In the genomic region with DNA sequence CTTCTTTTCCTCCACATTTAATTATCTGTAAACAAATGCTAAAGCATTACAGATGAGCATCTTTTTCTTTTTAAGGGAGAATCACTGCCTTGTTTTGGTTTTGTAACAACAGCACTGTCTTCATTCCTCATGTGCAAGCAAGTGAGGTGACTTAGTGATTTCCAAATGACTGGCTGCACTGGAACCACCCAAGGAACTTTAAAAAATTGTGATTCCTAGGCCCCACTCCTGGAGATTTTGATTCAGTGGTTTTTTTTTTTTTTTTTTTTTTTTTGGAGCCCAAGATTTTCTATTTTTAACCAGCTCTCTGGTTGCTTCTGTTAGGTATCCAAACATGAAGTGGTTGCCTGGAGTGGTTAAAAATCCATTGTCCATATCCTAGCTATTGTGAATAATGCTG, we compare ENCODE assay signal across 33 cellular contexts.
"Had no signal": no experiment of that assay in that cellular context is flagged by ENCODE, and none has a peak within 500 bp of the region (broad histone marks: within the 10 kb centered on the region; RNA-seq: fewer than 3 reads in every experiment).

No MANE protein-coding gene starts in this region.

- H3K27ac ChIP-seq: brain microvascular endothelial cell, esophagus squamous epithelium, heart right ventricle, WERI-Rb-1 had no signal

- DNase-seq: activated B cell treated with CpG ODN at 0.5 μM for 24 hours; activated CD4-positive, alpha-beta T cell treated with anti-CD3 and anti-CD28 coated beads for 48 hours; activated CD4-positive, alpha-beta T cell treated with anti-CD3 and anti-CD28 coated beads, Interleukin-2, amount 50 U/mL, for 1 hour; activated CD4-positive, alpha-beta T cell treated with anti-CD3 and anti-CD28 coated beads, Interleukin-2, amount 50 U/mL, for 48 hours; activated CD8-positive, alpha-beta memory T cell treated with anti-CD3 and anti-CD28 coated beads for 24 hours; activated CD8-positive, alpha-beta T cell treated with anti-CD3 and anti-CD28 coated beads for 36 hours; activated effector memory CD4-positive, alpha-beta T cell treated with Interleukin-2 at 50 U/mL for 16 hours; activated gamma-delta T cell treated with Interleukin-2 at 50 U/mL for 16 hours; activated naive CD4-positive, alpha-beta T cell treated with anti-CD3 and anti-CD28 coated beads, Interleukin-2, amount 50 U/mL, for 16 hours; activated naive CD4-positive, alpha-beta T cell treated with Interleukin-2 at 50 U/mL for 16 hours; activated T-cell treated with anti-CD3 and anti-CD28 coated beads, Interleukin-2, amount 50 U/mL, for 4 hours; amniotic stem cell; anterior cingulate cortex; brain microvascular endothelial cell; caudate nucleus; cortex of kidney; dermis blood vessel endothelial cell; effector CD4-positive, alpha-beta T cell; effector memory CD8-positive, alpha-beta T cell; esophagus squamous epithelium; foreskin fibroblast; glutamatergic neuron; heart right ventricle; T-helper 1 cell; T-helper 17 cell; T1000; WERI-Rb-1 had no signal

- H3K9me3 ChIP-seq: esophagus squamous epithelium, heart right ventricle had no signal

- H3K36me3 ChIP-seq: brain microvascular endothelial cell, esophagus squamous epithelium, heart right ventricle, WERI-Rb-1 had no signal

- H3K4me3 ChIP-seq: esophagus squamous epithelium, heart right ventricle had no signal

- FAIRE-seq: astrocyte, bronchial epithelial cell, colon, frontal cortex had no signal

- H3K27me3 ChIP-seq: brain microvascular endothelial cell, esophagus squamous epithelium, heart right ventricle had no signal

- ATAC-seq: activated CD4-positive, CD25-positive, alpha-beta regulatory T cell treated with anti-CD3 and anti-CD28 coated beads, Interleukin-2, amount 50 U/mL, for 24 hours; activated CD8-positive, alpha-beta T cell treated with anti-CD3 and anti-CD28 coated beads for 36 hours; activated T-cell treated with anti-CD3 and anti-CD28 coated beads, Interleukin-2, amount 50 U/mL, for 4 hours; activated T-helper 17 cell treated with anti-CD3 and anti-CD28 coated beads, Interleukin-2, amount 50 U/mL, for 72 hours; effector memory CD8-positive, alpha-beta T cell; heart right ventricle; T-helper 17 cell had no signal
